Comparison of ENCODE assay signal across 19 cellular contexts in genomic region chr9:110942522-110942921, GRCh38.
DNase-seq lines count a peak whose midpoint lies in the region; ATAC-seq, FAIRE-seq and TF ChIP-seq lines count a peak whose summit lies in the region.
"Had no signal": no experiment of that assay in that cellular context is flagged by ENCODE, and none has a peak within 500 bp of the region (broad histone marks: within the 10 kb centered on the region; RNA-seq: fewer than 3 reads in every experiment).

No MANE protein-coding gene starts in this region.

- no peak for ATAC-seq in HG03469 (IDR thresholded peaks at IDR 0.05; ENCODE audit: unreplicated experiment)
- ATAC-seq: left ventricle myocardium superior had no signal

- H3K27me3 ChIP-seq in adipocyte (replicated peaks; ENCODE audit: control insufficient read depth, insufficient read depth, low read length) (no peaks in the 10 kb centered on the region), skeletal muscle satellite cell (ENCODE audit: control insufficient read depth, insufficient read depth, low read length) (no peaks in the 10 kb centered on the region)
- H3K27me3 ChIP-seq: cardiac muscle cell had no signal

- H3K9me3 ChIP-seq in adipocyte (ENCODE audit: control insufficient read depth, low read length) (no peaks in the 10 kb centered on the region), skeletal muscle satellite cell (replicated peaks; ENCODE audit: low read length) (no peaks in the 10 kb centered on the region)

- no peak for DNase-seq in H54 (ENCODE audit: insufficient read length, low spot score)
- DNase-seq in adipocyte (ENCODE audit: low read depth), result peak; percentile 73
- DNase-seq in hepatic stellate cell (ENCODE audit: low spot score), result peak; percentile 51
- no peak for DNase-seq in head of caudate nucleus
- DNase-seq in stimulated activated CD4-positive, alpha-beta T cell treated with anti-CD3 and anti-CD28 coated beads, Interleukin-1b, Interleukin-23, amount 100 ng/mL, for 48 hours, result no peak
- DNase-seq: activated CD4-positive, alpha-beta T cell treated with anti-CD3 and anti-CD28 coated beads for 4 hours; activated CD8-positive, alpha-beta memory T cell treated with anti-CD3 and anti-CD28 coated beads, Interleukin-2, amount 50 U/mL, for 4 hours; activated naive CD4-positive, alpha-beta T cell; CD4-positive, CD25-positive, alpha-beta regulatory T cell; effector CD8-positive, alpha-beta T cell; left ventricle myocardium superior; naive B cell; NCI-H2029; NCI-H524 treated with DMSO at 0.1 percent for 48 hours; stimulated activated naive CD4-positive, alpha-beta T cell treated with Interleukin-2 at 50 U/mL for 16 hours; T1000 had no signal

- intact Hi-C loops in head of caudate nucleus (cut with DNase I), result no loop called here

- peak; percentile 89 for FAIRE-seq in H54 (lab: Jason Lieb, UNC)

- H3K4me3 ChIP-seq in adipocyte (ENCODE audit: low read length), result no peak overlapping the region
- no peak overlapping the region for H3K4me3 ChIP-seq in skeletal muscle satellite cell (ENCODE audit: low read length)
- H3K4me3 ChIP-seq: cardiac muscle cell had no signal

- TF ChIP-seq POLR2A in H54 (IDR thresholded peaks at IDR 0.05; ENCODE audit: low read depth, low read length), result no peak

- H3K4me2 ChIP-seq in skeletal muscle satellite cell (ENCODE audit: low read length), result peak overlapping the region; percentile 13

- H3K4me1 ChIP-seq in adipocyte (ENCODE audit: control insufficient read depth, insufficient read depth, low read length), result peaks cover 49% of the 10 kb centered on the region
- H3K4me1 ChIP-seq in skeletal muscle satellite cell (ENCODE audit: control insufficient read depth, insufficient read depth, low read length), result peaks cover 46% of the 10 kb centered on the region

- no peak overlapping the region for H3K9ac ChIP-seq in adipocyte (ENCODE audit: low read length)
- H3K9ac ChIP-seq in skeletal muscle satellite cell (ENCODE audit: low read depth, low read length), result peak overlapping the region; percentile 8

- peaks cover 41% of the 10 kb centered on the region for H3K36me3 ChIP-seq in adipocyte (ENCODE audit: control insufficient read depth, insufficient read depth, low read length, severe bottlenecking)
- peaks cover 76% of the 10 kb centered on the region for H3K36me3 ChIP-seq in skeletal muscle satellite cell (ENCODE audit: insufficient read depth, low read length)
- H3K36me3 ChIP-seq: cardiac muscle cell had no signal

Comparison
In these comparisons a context has a peak if more than half of its experiments do, and no peak if none do; other contexts are left out.
1. DNase-seq: peak in adipocyte (single experiment) and hepatic stellate cell (single experiment); none in H54 (single experiment), head of caudate nucleus (0 of 42) and stimulated activated CD4-positive, alpha-beta T cell treated with anti-CD3 and anti-CD28 coated beads, Interleukin-1b, Interleukin-23, amount 100 ng/mL, for 48 hours (single experiment).